8 cellular contexts compared by ENCODE assay signal in genomic region chr9:89177401-89178161, GRCh38. TPM values are rescaled to one million over a fixed set of nuclear protein-coding genes. Genes with fewer than 3 reads are reported as not detected.
DNase-seq lines count a peak whose midpoint lies in the region; ATAC-seq and TF ChIP-seq lines count a peak whose summit lies in the region.

No MANE protein-coding gene starts in this region.

- no peak overlapping the region for H2AFZ ChIP-seq in neural cell (ENCODE audit: low read depth, low read length)

- H3K9ac ChIP-seq in neural cell (ENCODE audit: low read length), result peak overlapping the region; percentile 95

- intact Hi-C loops in esophagus squamous epithelium (cut with DNase I), result no loop called here

- DNase-seq in ACHN, result peak; percentile 40
- no peak for DNase-seq in NB4 (ENCODE audit: low read depth)
- no peak for DNase-seq in esophagus squamous epithelium (lab: John Stamatoyannopoulos, UW)
- no peak for DNase-seq in NCI-H524 treated with DMSO at 0.1 percent for 48 hours (lab: John Stamatoyannopoulos, UW)
- DNase-seq in UCSD-AML1 (lab: John Stamatoyannopoulos, UW; ENCODE audit: unreplicated experiment), result no peak
- no peak for DNase-seq in NCI-H345 treated with DMSO at 0.1 percent for 48 hours (lab: John Stamatoyannopoulos, UW; ENCODE audit: unreplicated experiment)

- TF ChIP-seq POLR2A in NB4 (IDR thresholded peaks at IDR 0.05; ENCODE audit: extremely low read depth, insufficient read length) (no peak), esophagus squamous epithelium (IDR thresholded peaks at IDR 0.05) (no peak)

- peaks cover 57% of the 10 kb centered on the region for H3K79me2 ChIP-seq in neural cell (replicated peaks; ENCODE audit: insufficient read depth, low read length)

- no peak for TF ChIP-seq CTCF in NB4 (IDR thresholded peaks at IDR 0.05; ENCODE audit: low read depth, low read length)
- no peak for TF ChIP-seq CTCF in esophagus squamous epithelium (IDR thresholded peaks at IDR 0.05)
- no peak for TF ChIP-seq CTCF in neural cell (IDR thresholded peaks at IDR 0.05; ENCODE audit: poor library complexity, severe bottlenecking)

- peaks cover 22 to 43% (median 26%) of the 10 kb centered on the region in 3 donors for H3K4me1 ChIP-seq in esophagus squamous epithelium

- in situ Hi-C loops in ACHN (cut with HindIII; ENCODE audit: low pct_ligation_motif_present, low pct_unique_long_range_greater_than_20kb, low sequenced_read_pairs), result no loop called here

- H3K27ac ChIP-seq in esophagus squamous epithelium (peak overlapping the region; percentile 22 to 83 (median 46)), neural cell (ENCODE audit: low read length) (peak overlapping the region; percentile 53)

- peak overlapping the region; percentile 81 for H3K4me2 ChIP-seq in neural cell (ENCODE audit: low read length)

- H4K20me1 ChIP-seq in neural cell (ENCODE audit: insufficient read depth), result no peaks in the 10 kb centered on the region

- H3K27me3 ChIP-seq in esophagus squamous epithelium (peaks cover 0 to 63% (median 10%) of the 10 kb centered on the region in 4 donors), neural cell (ENCODE audit: insufficient read depth, low read depth, low read length) (peaks cover 3% of the 10 kb centered on the region)

- TF ChIP-seq EP300 in neural cell (conservative IDR thresholded peaks at IDR 0.05; ENCODE audit: poor library complexity, severe bottlenecking), result no peak

- H3K9me3 ChIP-seq in esophagus squamous epithelium (no peaks in the 10 kb centered on the region), neural cell (ENCODE audit: low read length) (no peaks in the 10 kb centered on the region)

- ATAC-seq in GM21717 (IDR thresholded peaks at IDR 0.05; ENCODE audit: unreplicated experiment), result no peak

- no peaks in the 10 kb centered on the region for H3K9me2 ChIP-seq in neural cell (ENCODE audit: insufficient read depth, low read length)

- H3K36me3 ChIP-seq in esophagus squamous epithelium, result no peaks in the 10 kb centered on the region
- no peaks in the 10 kb centered on the region for H3K36me3 ChIP-seq in neural cell (ENCODE audit: insufficient read depth, low read length)

- TF ChIP-seq RAD21 in neural cell (conservative IDR thresholded peaks at IDR 0.05), result no peak

- peak overlapping the region; percentile 47 for H3K4me3 ChIP-seq in NB4 (ENCODE audit: low read depth, low read length)
- peak overlapping the region; percentile 33 to 78 (median 48) for H3K4me3 ChIP-seq in esophagus squamous epithelium
- peak overlapping the region; percentile 84 for H3K4me3 ChIP-seq in neural cell (ENCODE audit: low read length)

- 7% methylated on average over 9 of the region's 59 CpGs; no CpG with 5 or more reads in 1 of the 2 donors for WGBS in esophagus squamous epithelium, 2 donors

- H3F3A ChIP-seq in neural cell (ENCODE audit: insufficient read depth, low read length, poor library complexity, severe bottlenecking), result peaks cover 18% of the 10 kb centered on the region

TF ChIP-seq in neural cell, 6 proteins besides CTCF, POLR2A, EP300 and RAD21:
- no peak for TF ChIP-seq SMC3 (conservative IDR thresholded peaks at IDR 0.05; ENCODE audit: poor library complexity)
- peak; percentile 48 for TF ChIP-seq POLR2AphosphoS5 (IDR thresholded peaks at IDR 0.05)
- TF ChIP-seq REST (IDR thresholded peaks at IDR 0.05; ENCODE audit: borderline replicate concordance), result peak; percentile 47
- TF ChIP-seq TAF1 (IDR thresholded peaks at IDR 0.05; ENCODE audit: low read depth), result no peak
- peak; percentile 1 for TF ChIP-seq MXI1 (conservative IDR thresholded peaks at IDR 0.05; ENCODE audit: poor library complexity, severe bottlenecking)
- TF ChIP-seq EZH2 (IDR thresholded peaks at IDR 0.05; ENCODE audit: borderline replicate concordance, insufficient read depth, low read length, poor library complexity, severe bottlenecking), result no peak
TF ChIP-seq in neural cell: peak in this region for 3.

RNA-seq across cellular contexts. Expression of gene SHC3, which starts 1.0 kb away (rescaled TPM):
- 1 to 10 TPM in 2 of 4 donors, under 1 TPM in 2; 0.38 to 9.3 (median 4.4) TPM for total RNA-seq in esophagus squamous epithelium
- 20.1 and 22.9 TPM in 2 replicates for polyA plus RNA-seq in neural cell
- 53.4 and 54.3 TPM in 2 replicates for polyA minus RNA-seq in neural cell
